ENCODE assay signal across 28 cellular contexts in the genomic region with DNA sequence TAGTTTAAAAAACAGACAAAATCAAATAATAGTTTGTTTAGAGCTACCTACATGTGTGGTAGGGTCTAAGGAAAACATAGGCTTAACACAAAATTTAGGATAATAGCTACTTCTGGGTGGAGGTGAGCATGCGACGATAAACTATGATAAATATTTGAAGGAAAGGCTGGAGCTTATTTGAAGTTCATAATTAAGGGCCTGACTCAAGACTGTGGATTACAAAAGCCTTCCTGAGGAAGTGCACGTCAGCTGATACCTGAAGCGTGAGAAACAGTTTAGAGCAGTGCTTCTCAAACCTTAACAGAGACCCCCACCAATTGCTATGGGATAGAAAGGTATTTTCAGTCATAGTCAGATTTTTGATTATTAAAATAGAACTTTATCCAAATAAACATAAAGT. TPM values are rescaled to one million over a fixed set of nuclear protein-coding genes. Genes with fewer than 3 reads are reported as not detected.
DNase-seq lines count a peak whose midpoint lies in the region; ATAC-seq and TF ChIP-seq lines count a peak whose summit lies in the region.
"Had no signal": no experiment of that assay in that cellular context is flagged by ENCODE, and none has a peak within 500 bp of the region (broad histone marks: within the 10 kb centered on the region; RNA-seq: fewer than 3 reads in every experiment).

No MANE protein-coding gene starts in this region.

- peak overlapping the region; percentile 51 to 87 for H3K27ac Mint-ChIP-seq in natural killer cell treated with Interleukin-12 subunit alpha and Interleukin-12 subunit beta and Interleukin-15 and Interleukin-18, amount 100 ng/mL, for 72 hours
- no peak overlapping the region for H3K27ac Mint-ChIP-seq in natural killer cell
- H3K27ac Mint-ChIP-seq: activated B cell treated with CpG ODN at 0.5 μM for 24 hours; activated CD4-positive, alpha-beta memory T cell treated with anti-CD3 and anti-CD28 coated beads for 36 hours; CD4-positive, alpha-beta T cell; stimulated activated memory B cell treated with anti-CD40 and anti-IgM and Interleukin-4, amounts not matched to agents 10 μg/mL and 1 μg/mL and 100 μg/mL, for 72 hours had no signal

- H3K27me3 ChIP-seq in upper lobe of right lung = no peaks in the 10 kb centered on the region
- H3K27me3 ChIP-seq: suprapubic skin had no signal

- no peaks in the 10 kb centered on the region for H3K4me1 ChIP-seq in upper lobe of right lung
- H3K4me1 ChIP-seq: gastrocnemius medialis, prostate gland, sigmoid colon, suprapubic skin had no signal

- H3K36me3 Mint-ChIP-seq in natural killer cell treated with Interleukin-12 subunit alpha and Interleukin-12 subunit beta and Interleukin-15 and Interleukin-18, amount 100 ng/mL, for 72 hours = no peaks in the 10 kb centered on the region
- H3K36me3 Mint-ChIP-seq in natural killer cell = no peaks in the 10 kb centered on the region
- H3K36me3 Mint-ChIP-seq: activated CD4-positive, alpha-beta memory T cell treated with anti-CD3 and anti-CD28 coated beads for 36 hours; stimulated activated memory B cell treated with anti-CD40 and anti-IgM and Interleukin-4, amounts not matched to agents 10 μg/mL and 1 μg/mL and 100 μg/mL, for 72 hours had no signal

- no peak for DNase-seq in natural killer cell treated with Interleukin-12 subunit alpha and Interleukin-12 subunit beta and Interleukin-15 and Interleukin-18, amount 100 ng/mL, for 72 hours (ENCODE audit: low spot score)
- DNase-seq in natural killer cell = no peak
- DNase-seq in NOMO-1 treated with DMSO at 0.1 percent for 48 hours (lab: John Stamatoyannopoulos, UW; ENCODE audit: unreplicated experiment) = peak; percentile 58
- DNase-seq in epithelial cell of esophagus (ENCODE audit: low read depth) = peak; percentile 64
- no peak for DNase-seq in upper lobe of right lung
- DNase-seq in effector CD8-positive, alpha-beta T cell (lab: John Stamatoyannopoulos, UW) = no peak
- DNase-seq in CD1c-positive myeloid dendritic cell (ENCODE audit: extremely low spot score) = no peak
- DNase-seq: activated B cell treated with CpG ODN at 0.5 μM for 24 hours; activated CD4-positive, alpha-beta memory T cell treated with anti-CD3 and anti-CD28 coated beads for 36 hours; activated gamma-delta T cell; CD4-positive, alpha-beta T cell; gastrocnemius medialis; KG1; mesendoderm; NCI-H146; NCI-H2171; NCI-H524; NK-92 treated with Interleukin-12 subunit alpha and Interleukin-12 subunit beta, amount 100 ng/mL, for 24 hours; nucleus accumbens; SHP77 treated with DMSO at 0.1 percent for 48 hours; sigmoid colon; stimulated activated CD4-positive, alpha-beta T cell treated with anti-CD3 and anti-CD28 coated beads, Interleukin-4, amount 100 ng/mL, for 4 hours had no signal

- H3K9me3 ChIP-seq in upper lobe of right lung = no peaks in the 10 kb centered on the region
- H3K9me3 ChIP-seq: gastrocnemius medialis, prostate gland, sigmoid colon, suprapubic skin had no signal

- no peak overlapping the region for H3K27ac ChIP-seq in upper lobe of right lung
- H3K27ac ChIP-seq: gastrocnemius medialis, hepatocyte, prostate gland, sigmoid colon, suprapubic skin had no signal

- H3K36me3 ChIP-seq in upper lobe of right lung = no peaks in the 10 kb centered on the region
- H3K36me3 ChIP-seq: gastrocnemius medialis, prostate gland, sigmoid colon, suprapubic skin had no signal

- no peak for TF ChIP-seq CTCF in natural killer cell (IDR thresholded peaks at IDR 0.05)
- no peak for TF ChIP-seq CTCF in epithelial cell of esophagus (IDR thresholded peaks at IDR 0.05; ENCODE audit: insufficient read depth, low read depth, low read length, missing control alignments)
- no peak for TF ChIP-seq CTCF in upper lobe of right lung (IDR thresholded peaks at IDR 0.05)

- no peak for ATAC-seq in natural killer cell treated with Interleukin-12 subunit alpha and Interleukin-12 subunit beta and Interleukin-15 and Interleukin-18, amount 100 ng/mL, for 72 hours
- ATAC-seq in natural killer cell (no peak), upper lobe of right lung (peak; percentile 72), HG03025 (IDR thresholded peaks at IDR 0.05; ENCODE audit: low FRiP score, unreplicated experiment) (no peak)
- ATAC-seq: gastrocnemius medialis; Panc1; stimulated activated memory B cell treated with anti-CD40 and anti-IgM and Interleukin-4, amounts not matched to agents 10 μg/mL and 1 μg/mL and 100 μg/mL, for 72 hours had no signal

- H3K9me3 Mint-ChIP-seq in natural killer cell treated with Interleukin-12 subunit alpha and Interleukin-12 subunit beta and Interleukin-15 and Interleukin-18, amount 100 ng/mL, for 72 hours = no peaks in the 10 kb centered on the region
- no peaks in the 10 kb centered on the region for H3K9me3 Mint-ChIP-seq in natural killer cell
- H3K9me3 Mint-ChIP-seq: activated B cell treated with CpG ODN at 0.5 μM for 24 hours; activated CD4-positive, alpha-beta memory T cell treated with anti-CD3 and anti-CD28 coated beads for 36 hours; CD4-positive, alpha-beta T cell; stimulated activated memory B cell treated with anti-CD40 and anti-IgM and Interleukin-4, amounts not matched to agents 10 μg/mL and 1 μg/mL and 100 μg/mL, for 72 hours had no signal

- peaks cover 11 to 18% of the 10 kb centered on the region in 2 donors for H3K4me1 Mint-ChIP-seq in natural killer cell treated with Interleukin-12 subunit alpha and Interleukin-12 subunit beta and Interleukin-15 and Interleukin-18, amount 100 ng/mL, for 72 hours (ENCODE audit: low read depth in 2 of 2)
- H3K4me1 Mint-ChIP-seq in natural killer cell = no peaks in the 10 kb centered on the region

- intact Hi-C loops in natural killer cell (cut with micrococcal nuclease) = no loop called here
- intact Hi-C loops in upper lobe of right lung (cut with DNase I) = no loop called here

- H3K27me3 Mint-ChIP-seq in natural killer cell treated with Interleukin-12 subunit alpha and Interleukin-12 subunit beta and Interleukin-15 and Interleukin-18, amount 100 ng/mL, for 72 hours = peaks cover 6 to 8% of the 10 kb centered on the region in 2 donors
- peaks cover 20 to 21% of the 10 kb centered on the region in 2 donors for H3K27me3 Mint-ChIP-seq in natural killer cell (ENCODE audit: low read depth in 2 of 2)
- H3K27me3 Mint-ChIP-seq: activated B cell treated with CpG ODN at 0.5 μM for 24 hours; CD4-positive, alpha-beta T cell had no signal

- H3K4me3 ChIP-seq in epithelial cell of esophagus (ENCODE audit: low read length) (no peak overlapping the region), upper lobe of right lung (no peak overlapping the region)
- H3K4me3 ChIP-seq: gastrocnemius medialis, hepatocyte, prostate gland, sigmoid colon, suprapubic skin had no signal

- peak overlapping the region; percentile 8 for H3K4me3 Mint-ChIP-seq in natural killer cell treated with Interleukin-12 subunit alpha and Interleukin-12 subunit beta and Interleukin-15 and Interleukin-18, amount 100 ng/mL, for 72 hours
- H3K4me3 Mint-ChIP-seq in natural killer cell = no peak overlapping the region
- H3K4me3 Mint-ChIP-seq: activated B cell treated with CpG ODN at 0.5 μM for 24 hours; activated CD4-positive, alpha-beta memory T cell treated with anti-CD3 and anti-CD28 coated beads for 36 hours; CD4-positive, alpha-beta T cell; stimulated activated memory B cell treated with anti-CD40 and anti-IgM and Interleukin-4, amounts not matched to agents 10 μg/mL and 1 μg/mL and 100 μg/mL, for 72 hours had no signal

RNA-seq across cellular contexts. Expression of a gene that starts 20.4 kb away (rescaled TPM):
- 10 to 100 TPM; 20.3 to 31.9 TPM for total RNA-seq in natural killer cell treated with Interleukin-12 subunit alpha and Interleukin-12 subunit beta and Interleukin-15 and Interleukin-18, amount 100 ng/mL, for 72 hours
- 10 to 100 TPM; 30.0 to 37.9 (median 32.1) TPM for total RNA-seq in natural killer cell
- 25.0 TPM for total RNA-seq in upper lobe of right lung

RNA-seq across cellular contexts. Expression of a gene that starts 33.3 kb away (rescaled TPM):
- 100 to 1,000 TPM in 1 of 2 donors, 10 to 100 TPM in 1; 92.3 to 113 TPM for total RNA-seq in natural killer cell treated with Interleukin-12 subunit alpha and Interleukin-12 subunit beta and Interleukin-15 and Interleukin-18, amount 100 ng/mL, for 72 hours
- total RNA-seq in natural killer cell (10 to 100 TPM; 29.8 to 40.4 (median 38.4) TPM), upper lobe of right lung (220 TPM)

Comparison
In these comparisons a context has a peak if more than half of its experiments do, and no peak if none do; other contexts are left out.
1. H3K27ac Mint-ChIP-seq: peak in natural killer cell treated with Interleukin-12 subunit alpha and Interleukin-12 subunit beta and Interleukin-15 and Interleukin-18, amount 100 ng/mL, for 72 hours (2 of 2); none in natural killer cell (0 of 2).
2. DNase-seq: peak in NOMO-1 treated with DMSO at 0.1 percent for 48 hours (single experiment) and epithelial cell of esophagus (single experiment); none in natural killer cell treated with Interleukin-12 subunit alpha and Interleukin-12 subunit beta and Interleukin-15 and Interleukin-18, amount 100 ng/mL, for 72 hours (single experiment), natural killer cell (single experiment), upper lobe of right lung (single experiment), effector CD8-positive, alpha-beta T cell (single experiment) and CD1c-positive myeloid dendritic cell (single experiment).